ENCODE assay signal across 8 cellular contexts in the genomic region with DNA sequence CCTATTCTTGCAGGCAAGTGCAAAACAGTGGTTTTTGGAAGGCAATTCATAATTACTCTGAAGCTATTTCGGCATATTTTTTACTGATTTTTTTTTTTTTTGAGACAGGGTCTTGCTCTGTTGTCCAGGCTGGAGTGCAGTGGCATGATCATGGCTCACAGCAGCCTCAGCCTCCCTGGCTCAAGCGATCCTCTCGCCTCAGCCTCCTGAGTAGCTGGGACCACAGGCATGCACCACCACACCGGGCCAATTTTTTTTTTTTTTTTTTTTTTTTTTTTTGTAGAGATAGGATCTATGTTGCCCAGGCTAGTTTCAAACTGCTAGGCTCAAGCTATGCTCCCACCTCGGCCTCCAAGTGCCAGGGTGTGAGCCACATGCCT. TPM values are rescaled to one million over a fixed set of nuclear protein-coding genes. Genes with fewer than 3 reads are reported as not detected.
DNase-seq lines count a peak whose midpoint lies in the region; ATAC-seq, FAIRE-seq and TF ChIP-seq lines count a peak whose summit lies in the region.
"Not testable (repeated sequence)": the region's sequence is repeated elsewhere in the genome, so short reads cannot be mapped to it uniquely, and the experiment has no call there.

No MANE protein-coding gene starts in this region.

- H3K9me3 Mint-ChIP-seq in Calu3 (ENCODE audit: low read depth, unreplicated experiment); astrocyte (ENCODE audit: unreplicated experiment): not testable (repeated sequence)

- not testable (repeated sequence) for FAIRE-seq in astrocyte (lab: Jason Lieb, UNC); pancreas (lab: Jason Lieb, UNC)

- not testable (repeated sequence) for H3K27me3 Mint-ChIP-seq in Calu3 (ENCODE audit: unreplicated experiment); astrocyte (ENCODE audit: low read depth, unreplicated experiment)

- DNase-seq in Calu3; Karpas-422; astrocyte (ENCODE audit: low read depth); epithelial cell of proximal tubule (ENCODE audit: low read depth); pancreas: not testable (repeated sequence)
- peak in 1 of 2 donors; percentile 14 for DNase-seq in thyroid gland

- not testable (repeated sequence) for H2AFZ ChIP-seq in Karpas-422 (ENCODE audit: low read length)
- peak overlapping the region; percentile 39 for H2AFZ ChIP-seq in astrocyte (ENCODE audit: low read depth, low read length)

- H3K4me1 ChIP-seq in Karpas-422 (ENCODE audit: low read length) (peaks cover 31% of the 10 kb centered on the region), astrocyte (ENCODE audit: insufficient read depth, low read length) (peaks cover 14% of the 10 kb centered on the region), liver (ENCODE audit: control insufficient read depth in 4 of 4, insufficient read depth in 4 of 4, low read length in 3 of 4) (peaks cover 2 to 12% (median 7%) of the 10 kb centered on the region in 4 donors), pancreas (peaks cover 0 to 24% (median 0%) of the 10 kb centered on the region in 3 donors)
- not testable (repeated sequence) for H3K4me1 ChIP-seq in thyroid gland

- H3K9ac ChIP-seq in Karpas-422 (ENCODE audit: low read length) (peak overlapping the region; percentile 68), astrocyte (ENCODE audit: low read length) (peak overlapping the region; percentile 97), liver (ENCODE audit: low read depth in 1 of 2, low read length in 2 of 2) (peak overlapping the region; percentile 37 to 67)

- not testable (repeated sequence) for H4K20me1 ChIP-seq in Karpas-422 (ENCODE audit: insufficient read depth, low read depth, low read length); astrocyte (ENCODE audit: insufficient read depth, low read length)

- H3K36me3 ChIP-seq in Karpas-422 (ENCODE audit: insufficient read depth, low read length) = peaks cover 37% of the 10 kb centered on the region
- H3K36me3 ChIP-seq in astrocyte (ENCODE audit: insufficient read depth, low read length) = peaks cover 22% of the 10 kb centered on the region
- peaks cover 0 to 18% (median 9%) of the 10 kb centered on the region in 4 donors for H3K36me3 ChIP-seq in liver (ENCODE audit: control insufficient read depth in 4 of 4, insufficient read depth in 3 of 4, low read depth in 1 of 4, low read length in 3 of 4)
- H3K36me3 ChIP-seq in pancreas, thyroid gland: not testable (repeated sequence)

- not testable (repeated sequence) for BruUV-seq in Calu3 (replicated peaks; lab: Mats Ljungman, UMichigan)

- intact Hi-C loops in Calu3 (cut with micrococcal nuclease; ENCODE audit: unreplicated experiment); pancreas (cut with DNase I); thyroid gland (cut with DNase I): not testable (repeated sequence)

- TF ChIP-seq POLR2A in thyroid gland (IDR thresholded peaks at IDR 0.05) = not testable (repeated sequence)

- not testable (repeated sequence) for TF ChIP-seq RAD21 in liver (IDR thresholded peaks at IDR 0.05)

- H3K27ac Mint-ChIP-seq in Calu3 (ENCODE audit: unreplicated experiment) (peak overlapping the region; percentile 94), astrocyte (ENCODE audit: unreplicated experiment) (peak overlapping the region; percentile 92)

- H3K36me3 Mint-ChIP-seq in Calu3 (ENCODE audit: insufficient read depth, unreplicated experiment) = peaks cover 77% of the 10 kb centered on the region
- H3K36me3 Mint-ChIP-seq in astrocyte (ENCODE audit: low read depth, unreplicated experiment) = not testable (repeated sequence)

- H3K27ac ChIP-seq in Karpas-422 (ENCODE audit: low read length) (peak overlapping the region; percentile 77), VCaP (peak overlapping the region; percentile 91), astrocyte (ENCODE audit: low read depth, low read length) (peak overlapping the region; percentile 89), pancreas (peak overlapping the region; percentile 46 to 91 (median 81)), thyroid gland (peak overlapping the region; percentile 45 to 81 (median 74))
- not testable (repeated sequence) for H3K27ac ChIP-seq in liver (ENCODE audit: low read depth in 1 of 2, low read length in 2 of 2)

- H3K4me1 Mint-ChIP-seq in Calu3 (ENCODE audit: low read depth, unreplicated experiment) = peaks cover 34% of the 10 kb centered on the region
- not testable (repeated sequence) for H3K4me1 Mint-ChIP-seq in astrocyte (ENCODE audit: low read depth, unreplicated experiment)

- CTCF ChIA-PET in Calu3 (lab: Charles Lee) = interaction anchor here (0.6 to 2.3 kb wide), 16 partner anchors 8 to 1757 kb away, joined by 3 to 21 read pairs (median 5); partner anchors contain the start of gene DDX52

- not testable (repeated sequence) for TF ChIP-seq CTCF in Calu3 (IDR thresholded peaks at IDR 0.05; ENCODE audit: unreplicated experiment); VCaP (conservative IDR thresholded peaks at IDR 0.05); astrocyte (IDR thresholded peaks at IDR 0.05; ENCODE audit: insufficient read depth, low read depth, low read length); epithelial cell of proximal tubule (conservative IDR thresholded peaks at IDR 0.05; ENCODE audit: low read depth, low read length); liver (IDR thresholded peaks at IDR 0.05; ENCODE audit: low read depth, low read length, missing input control); pancreas (IDR thresholded peaks at IDR 0.05); thyroid gland (IDR thresholded peaks at IDR 0.05)

- peaks cover 40% of the 10 kb centered on the region for H3K79me2 ChIP-seq in Karpas-422 (ENCODE audit: low read length)
- peaks cover 35% of the 10 kb centered on the region for H3K79me2 ChIP-seq in astrocyte (ENCODE audit: insufficient read depth, low read length)

- not testable (repeated sequence) for H3K9me3 ChIP-seq in Karpas-422 (ENCODE audit: low read length); astrocyte (ENCODE audit: insufficient read depth, low read depth, low read length); liver (ENCODE audit: control insufficient read depth in 4 of 4, low read length in 3 of 4); pancreas; thyroid gland

- peak in 1 of 4 donors; percentile 2 for ATAC-seq in pancreas

- peak overlapping the region; percentile 96 for H3K4me3 ChIP-seq in Karpas-422 (ENCODE audit: low read length)
- peak overlapping the region; percentile 89 for H3K4me3 ChIP-seq in astrocyte (ENCODE audit: insufficient read depth, low read depth, low read length)
- peak overlapping the region; percentile 84 for H3K4me3 ChIP-seq in epithelial cell of proximal tubule (ENCODE audit: low read depth, low read length)
- H3K4me3 ChIP-seq in liver (ENCODE audit: low read depth in 1 of 3, low read length in 3 of 3) = peak overlapping the region; percentile 61 to 96 (median 73)
- peak overlapping the region in 3 of 4 donors; percentile 62 to 99 (median 97) for H3K4me3 ChIP-seq in pancreas
- H3K4me3 ChIP-seq in thyroid gland (replicated peaks in 1 of 3) = not testable (repeated sequence)

- not testable (repeated sequence) for H3K27me3 ChIP-seq in Karpas-422 (ENCODE audit: low read length); astrocyte (ENCODE audit: insufficient read depth, low read length); liver (ENCODE audit: control insufficient read depth in 4 of 4, insufficient read depth in 4 of 4, low read length in 3 of 4); pancreas; thyroid gland

- H3K4me2 ChIP-seq in Karpas-422 (ENCODE audit: low read depth, low read length, poor library complexity, severe bottlenecking) = peak overlapping the region; percentile 86
- H3K4me2 ChIP-seq in astrocyte (ENCODE audit: low read length) = peak overlapping the region; percentile 82

- 90% methylated on average over 5 of the region's 5 CpGs for WGBS in liver
- 75 to 85% methylated on average over 5 of the region's 5 CpGs for WGBS in pancreas, 2 donors
- 91 to 97% methylated on average over 5 of the region's 5 CpGs for WGBS in thyroid gland, 2 donors

- H3K4me3 Mint-ChIP-seq in Calu3 (ENCODE audit: low read depth, unreplicated experiment) (peak overlapping the region; percentile 97), astrocyte (ENCODE audit: unreplicated experiment) (peak overlapping the region; percentile 82)

- H3K9me2 ChIP-seq in Karpas-422 (replicated peaks; ENCODE audit: insufficient read depth, low read length) = not testable (repeated sequence)

RNA-seq across cellular contexts. Expression of gene SYNRG, which starts 0.8 kb away (rescaled TPM):
- total RNA-seq in Calu3 (2022) (127 and 130 TPM in 2 replicates), astrocyte (31.1 and 31.3 TPM in 2 replicates), epithelial cell of proximal tubule (10.4 and 11.0 TPM in 2 replicates), liver (10 to 100 TPM; 17.8 to 20.5 TPM), pancreas (10 to 100 TPM; 14.1 to 26.0 (median 18.4) TPM), thyroid gland (10 to 100 TPM; 33.4 to 54.1 (median 41.6) TPM)
- 37.8 and 46.6 TPM in 2 replicates for total RNA-seq in Karpas-422 (2014; rRNA removed; shearing (Covaris generic); ENCODE audit: low replicate concordance)
- polyA plus RNA-seq in liver (10 to 100 TPM in 1 of 2 donors, 1 to 10 TPM in 1; 6.5 to 13.9 TPM), pancreas (1 to 10 TPM; 7.4 to 9.7 TPM)

RNA-seq across cellular contexts. Expression of gene DDX52, which starts 33.2 kb away (rescaled TPM):
- total RNA-seq in Calu3 (2022) (137 and 141 TPM in 2 replicates), astrocyte (52.2 and 55.1 TPM in 2 replicates), epithelial cell of proximal tubule (34.5 and 40.2 TPM in 2 replicates), liver (10 to 100 TPM; 13.9 to 14.1 TPM), pancreas (10 to 100 TPM in 4 of 6 donors, 1 to 10 TPM in 2; 9.5 to 21.4 (median 11.1) TPM), thyroid gland (10 to 100 TPM; 17.2 to 27.9 (median 20.3) TPM)
- 24.1 and 40.8 TPM in 2 replicates for total RNA-seq in Karpas-422 (2014; rRNA removed; shearing (Covaris generic); ENCODE audit: low replicate concordance)
- polyA plus RNA-seq in liver (1 to 10 TPM; 4.6 to 9.4 TPM), pancreas (1 to 10 TPM; 7.7 to 9.3 TPM)
